ENCODE assay signal across 22 cellular contexts in the genomic region with DNA sequence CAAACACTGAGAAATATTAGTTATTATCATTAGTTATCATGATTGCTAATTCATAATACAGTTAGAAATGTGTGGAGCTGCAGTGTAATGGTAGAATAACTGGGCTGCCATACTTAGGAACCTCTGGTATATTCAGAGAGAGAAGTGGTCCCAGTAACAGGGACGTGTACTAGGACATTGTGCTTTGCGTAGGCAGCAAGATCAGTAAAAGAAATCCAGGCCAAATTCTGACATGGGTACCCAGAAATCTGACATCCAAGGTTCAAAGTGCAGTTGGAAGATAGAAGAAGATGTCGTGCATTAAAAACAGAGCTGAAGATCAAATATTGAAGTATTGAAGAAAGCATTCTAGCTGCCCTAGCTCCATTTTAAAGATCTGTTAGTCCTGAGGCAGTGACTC.
DNase-seq lines count a peak whose midpoint lies in the region; ATAC-seq, FAIRE-seq and TF ChIP-seq lines count a peak whose summit lies in the region.
"Had no signal": no experiment of that assay in that cellular context is flagged by ENCODE, and none has a peak within 500 bp of the region (broad histone marks: within the 10 kb centered on the region; RNA-seq: fewer than 3 reads in every experiment).

No MANE protein-coding gene starts in this region.

- no peak overlapping the region for H4K91ac ChIP-seq in trophoblast cell (ENCODE audit: low read depth, low read length)

- no peak overlapping the region for H3K4me3 ChIP-seq in heart left ventricle
- peak overlapping the region; percentile 8 for H3K4me3 ChIP-seq in adipocyte (ENCODE audit: low read length)
- H3K4me3 ChIP-seq in HepG2 (replicated peaks in 1 of 3; ENCODE audit: insufficient read depth in 1 of 3, low read depth in 2 of 3, low read length in 3 of 3), result no peak overlapping the region
- no peak overlapping the region for H3K4me3 ChIP-seq in subcutaneous abdominal adipose tissue (ENCODE audit: low read depth in 1 of 5, low read length in 5 of 5)
- no peak overlapping the region for H3K4me3 ChIP-seq in CD4-positive, alpha-beta memory T cell (ENCODE audit: low read length in 2 of 2)
- H3K4me3 ChIP-seq in trophoblast cell (ENCODE audit: low read depth, low read length), result no peak overlapping the region
- H3K4me3 ChIP-seq: BLaER1, GM23338 had no signal

- TF ChIP-seq CTCF in heart left ventricle (IDR thresholded peaks at IDR 0.05) (no peak), HepG2 (CRISPR knock-in tag; IDR thresholded peaks at IDR 0.05) (no peak)

- ATAC-seq in heart left ventricle, result no peak
- no peak for ATAC-seq in Right ventricle myocardium inferior
- no peak for ATAC-seq in HepG2
- ATAC-seq: GM23338, HCT116 had no signal

- TF ChIP-seq EP300 in HepG2 (IDR thresholded peaks at IDR 0.05; ENCODE audit: low read depth in 2 of 2, low read length in 2 of 2) (no peak), HepG2 (CRISPR knock-in tag; IDR thresholded peaks at IDR 0.05; ENCODE audit: borderline replicate concordance) (no peak)

- H3K9me3 ChIP-seq in heart left ventricle (no peaks in the 10 kb centered on the region), adipocyte (ENCODE audit: control insufficient read depth, low read length) (no peaks in the 10 kb centered on the region), HepG2 (ENCODE audit: low read length) (no peaks in the 10 kb centered on the region; the same call in 1 of the 2 replicates), subcutaneous abdominal adipose tissue (ENCODE audit: control insufficient read depth in 5 of 5, low read length in 5 of 5) (no peaks in the 10 kb centered on the region), trophoblast cell (ENCODE audit: insufficient read depth, low read depth, low read length) (no peaks in the 10 kb centered on the region)
- H3K9me3 ChIP-seq in CD4-positive, alpha-beta memory T cell (ENCODE audit: control insufficient read depth in 1 of 2, low read length in 2 of 2), result no peaks in the 10 kb centered on the region
- H3K9me3 ChIP-seq: BLaER1, Caco-2 had no signal

- H3K23ac ChIP-seq in trophoblast cell (ENCODE audit: low read length), result no peak overlapping the region

- H2AFZ ChIP-seq in HepG2 (ENCODE audit: low read length) (no peak overlapping the region), trophoblast cell (ENCODE audit: insufficient read depth, low read length, poor library complexity) (no peak overlapping the region)
- H2AFZ ChIP-seq: GM23338 had no signal

- H3K4me2 ChIP-seq in HepG2 (ENCODE audit: low read depth, low read length), result no peak overlapping the region
- H3K4me2 ChIP-seq in trophoblast cell (ENCODE audit: low read length), result no peak overlapping the region
- H3K4me2 ChIP-seq: BLaER1, GM23338 had no signal

- no peaks in the 10 kb centered on the region for H3K27me3 Mint-ChIP-seq in CD4-positive, alpha-beta memory T cell
- H3K27me3 Mint-ChIP-seq: B cell; CD4-positive, CD25-positive, alpha-beta regulatory T cell had no signal

- intact Hi-C loops in heart left ventricle (cut with DNase I), result loop anchor here in 1 of 10 donors (5.0 kb wide), 1 partner anchor 113 kb away; no protein-coding TSS in a partner anchor
- intact Hi-C loops in Right ventricle myocardium inferior (cut with DNase I), result no loop called here
- intact Hi-C loops in HepG2 (cut with micrococcal nuclease; ENCODE audit: unreplicated experiment), result loop anchor here (2.0 kb wide), 1 partner anchor 43 kb away; no protein-coding TSS in a partner anchor
- intact Hi-C loops in CD4-positive, alpha-beta memory T cell (cut with micrococcal nuclease), result loop anchor here (10.0 kb wide), 1 partner anchor 55 kb away; no protein-coding TSS in a partner anchor

- no peak for FAIRE-seq in HepG2 (lab: Jason Lieb, UNC)
- FAIRE-seq: A204.1, G401.6, GM12892 had no signal

- H3K27me3 ChIP-seq in heart left ventricle (no peaks in the 10 kb centered on the region), adipocyte (replicated peaks; ENCODE audit: control insufficient read depth, insufficient read depth, low read length) (no peaks in the 10 kb centered on the region), HepG2 (ENCODE audit: control insufficient read depth in 1 of 2, insufficient read depth in 2 of 2, low read length in 2 of 2) (no peaks in the 10 kb centered on the region), subcutaneous abdominal adipose tissue (ENCODE audit: control insufficient read depth in 5 of 5, insufficient read depth in 4 of 5, low read length in 5 of 5) (no peaks in the 10 kb centered on the region), trophoblast cell (ENCODE audit: insufficient read depth, low read length) (no peaks in the 10 kb centered on the region)
- H3K27me3 ChIP-seq in CD4-positive, alpha-beta memory T cell (ENCODE audit: insufficient read depth, low read length), result no peaks in the 10 kb centered on the region
- H3K27me3 ChIP-seq: BLaER1 had no signal

- no peaks in the 10 kb centered on the region for H3K36me3 ChIP-seq in heart left ventricle
- no peaks in the 10 kb centered on the region for H3K36me3 ChIP-seq in adipocyte (ENCODE audit: control insufficient read depth, insufficient read depth, low read length, severe bottlenecking)
- H3K36me3 ChIP-seq in HepG2 (replicated peaks in 1 of 2; ENCODE audit: control insufficient read depth in 1 of 2, insufficient read depth in 2 of 2, low read length in 2 of 2), result no peaks in the 10 kb centered on the region
- no peaks in the 10 kb centered on the region for H3K36me3 ChIP-seq in subcutaneous abdominal adipose tissue (ENCODE audit: control insufficient read depth in 5 of 5, insufficient read depth in 5 of 5, low read length in 5 of 5)
- no peaks in the 10 kb centered on the region for H3K36me3 ChIP-seq in CD4-positive, alpha-beta memory T cell (ENCODE audit: insufficient read depth, low read length)
- no peaks in the 10 kb centered on the region for H3K36me3 ChIP-seq in trophoblast cell (ENCODE audit: control insufficient read depth in 1 of 2, insufficient read depth in 2 of 2, low read length in 2 of 2)
- H3K36me3 ChIP-seq: BLaER1 had no signal

- peaks cover 0 to 5% (median 0%) of the 10 kb centered on the region in 8 donors for H3K9me3 Mint-ChIP-seq in CD4-positive, alpha-beta memory T cell
- H3K9me3 Mint-ChIP-seq: GM23338, H9 had no signal

- H3K4me3 Mint-ChIP-seq in CD4-positive, alpha-beta memory T cell, result no peak overlapping the region
- H3K4me3 Mint-ChIP-seq: B cell; CD4-positive, CD25-positive, alpha-beta regulatory T cell; GM23338; H9 had no signal

- no peak overlapping the region for H2BK12ac ChIP-seq in trophoblast cell (ENCODE audit: low read length)

- CTCF ChIA-PET in HepG2 (lab: Yijun Ruan, JAX; ENCODE audit: low intra/inter-chr PET ratio, low total read pairs), result no interaction called here
- CTCF ChIA-PET in CD4-positive, alpha-beta memory T cell (lab: Charles Lee; ENCODE audit: partially characterized antibody), result no interaction called here

- no peaks in the 10 kb centered on the region for H4K20me1 ChIP-seq in HepG2 (ENCODE audit: insufficient read depth, low read length)
- H4K20me1 ChIP-seq: BLaER1 had no signal

- H3K27ac ChIP-seq in heart left ventricle (peak overlapping the region in 11 of 12 donors; percentile 31 to 89 (median 69)), HepG2 (ENCODE audit: extremely low read length, insufficient read depth, low read length) (peak overlapping the region; percentile 80), subcutaneous abdominal adipose tissue (ENCODE audit: low read depth, low read length) (peak overlapping the region; percentile 27), trophoblast cell (ENCODE audit: low read depth, low read length) (no peak overlapping the region)
- H3K27ac ChIP-seq in CD4-positive, alpha-beta memory T cell (ENCODE audit: low read depth, low read length), result no peak overlapping the region
- H3K27ac ChIP-seq: 22Rv1, BLaER1, C4-2B had no signal

- H3K79me2 ChIP-seq in HepG2 (ENCODE audit: insufficient read depth, low read length) (no peaks in the 10 kb centered on the region), trophoblast cell (ENCODE audit: control insufficient read depth, insufficient read depth, low read length, poor library complexity) (no peaks in the 10 kb centered on the region)

- no peak overlapping the region for H2BK120ac ChIP-seq in trophoblast cell (ENCODE audit: insufficient read depth, low read length, poor library complexity)

- no peak overlapping the region for H3K18ac ChIP-seq in trophoblast cell (ENCODE audit: low read length)

- BruUV-seq in HepG2 (replicated peaks; lab: Mats Ljungman, UMichigan), result no TSS peak

- POLR2A ChIA-PET in HepG2 (lab: Yijun Ruan, JAX), result no interaction called here
- POLR2A ChIA-PET in CD4-positive, alpha-beta memory T cell (lab: Charles Lee; ENCODE audit: partially characterized antibody), result no interaction called here

- H3K9ac ChIP-seq in adipocyte (ENCODE audit: low read length) (peak overlapping the region; percentile 57), HepG2 (ENCODE audit: insufficient read depth, low read depth, low read length) (0 out of 2 replicates have a peak overlapping the region, but pooled peaks have one; percentile 1), subcutaneous abdominal adipose tissue (ENCODE audit: low read length in 5 of 5) (peak overlapping the region in 1 of 5 donors; percentile 48), trophoblast cell (ENCODE audit: low read length) (no peak overlapping the region)
- H3K9ac ChIP-seq: BLaER1 had no signal

- no peak overlapping the region for H2BK5ac ChIP-seq in trophoblast cell (ENCODE audit: low read depth, low read length, poor library complexity)

- in situ Hi-C loops in HepG2 (cut with HindIII; ENCODE audit: extremely low pct_ligation_motif_present, low pct_unique_long_range_greater_than_20kb), result no loop called here

- H3K4me1 ChIP-seq in heart left ventricle (peaks cover 0 to 19% (median 9%) of the 10 kb centered on the region in 12 donors), adipocyte (ENCODE audit: control insufficient read depth, insufficient read depth, low read length) (peaks cover 44% of the 10 kb centered on the region), HepG2 (ENCODE audit: insufficient read depth, low read length) (peaks cover 46% of the 10 kb centered on the region), subcutaneous abdominal adipose tissue (ENCODE audit: control insufficient read depth in 5 of 5, insufficient read depth in 5 of 5, low read length in 5 of 5) (peaks cover 2 to 31% (median 17%) of the 10 kb centered on the region in 5 donors), trophoblast cell (ENCODE audit: control insufficient read depth in 1 of 2, insufficient read depth in 2 of 2, low read length in 2 of 2) (peaks cover 0 to 2% of the 10 kb centered on the region in 2 experiments)
- H3K4me1 ChIP-seq in CD4-positive, alpha-beta memory T cell (ENCODE audit: insufficient read depth, low read length), result no peaks in the 10 kb centered on the region
- H3K4me1 ChIP-seq: BLaER1, Caco-2 had no signal

- no peak for DNase-seq in heart left ventricle
- DNase-seq in Right ventricle myocardium inferior (ENCODE audit: missing footprints), result no peak
- no peak for DNase-seq in adipocyte (ENCODE audit: low read depth)
- DNase-seq in HepG2 (ENCODE audit: low spot score), result no peak
- DNase-seq in CD4-positive, alpha-beta memory T cell, result no peak
- no peak for DNase-seq in trophoblast cell
- DNase-seq in COR-L47 (lab: John Stamatoyannopoulos, UW), result no peak
- DNase-seq: Caco-2; CD4-positive, CD25-positive, alpha-beta regulatory T cell; DMS153; DND-41; H9 had no signal

- no peaks in the 10 kb centered on the region for H3K4me1 Mint-ChIP-seq in CD4-positive, alpha-beta memory T cell
- H3K4me1 Mint-ChIP-seq: B cell; CD4-positive, CD25-positive, alpha-beta regulatory T cell had no signal

- H2AK5ac ChIP-seq in trophoblast cell (ENCODE audit: low read length), result no peak overlapping the region

- TF ChIP-seq POLR2A in heart left ventricle (IDR thresholded peaks at IDR 0.05), result no peak
- TF ChIP-seq POLR2A in HepG2 (IDR thresholded peaks at IDR 0.05; ENCODE audit: insufficient read depth in 1 of 2, low read depth in 2 of 2, low read length in 2 of 2), result no peak

- 75 to 86% (median 79%) methylated on average over 3 of the region's 3 CpGs for WGBS in heart left ventricle, 4 donors
- WGBS in HepG2 (ENCODE audit: low lambda C conversion rate), result 62% methylated on average over 3 of the region's 3 CpGs
- WGBS in trophoblast cell (ENCODE audit: extremely low coverage, insufficient coverage, insufficient read length), result no CpG with 5 or more reads among the region's 3 CpGs

- no peak overlapping the region for H3K14ac ChIP-seq in trophoblast cell (ENCODE audit: low read length)

- no peaks in the 10 kb centered on the region for H3K36me3 Mint-ChIP-seq in CD4-positive, alpha-beta memory T cell
- H3K36me3 Mint-ChIP-seq: CD4-positive, CD25-positive, alpha-beta regulatory T cell had no signal

- H3K79me1 ChIP-seq in trophoblast cell (ENCODE audit: low read length), result no peaks in the 10 kb centered on the region

- H4K12ac ChIP-seq in trophoblast cell (ENCODE audit: low read depth, low read length), result no peak overlapping the region

- TF ChIP-seq RAD21 in HepG2 (CRISPR knock-in tag; IDR thresholded peaks at IDR 0.05), result no peak

- H3K4ac ChIP-seq in trophoblast cell (ENCODE audit: low read depth, low read length), result no peak overlapping the region

- no peak overlapping the region for H3K27ac Mint-ChIP-seq in CD4-positive, alpha-beta memory T cell
- H3K27ac Mint-ChIP-seq: B cell; CD4-positive, CD25-positive, alpha-beta regulatory T cell; GM23338; H9 had no signal

- no peak overlapping the region for H4K8ac ChIP-seq in trophoblast cell (ENCODE audit: low read depth, low read length)

Comparison
In these comparisons a context has a peak if more than half of its experiments do, and no peak if none do; other contexts are left out.
1. H3K27ac ChIP-seq: peak in heart left ventricle (11 of 12), HepG2 (single experiment) and subcutaneous abdominal adipose tissue (single experiment); none in CD4-positive, alpha-beta memory T cell (single experiment) and trophoblast cell (single experiment).